9 cellular contexts compared by ENCODE assay signal in the genomic region with DNA sequence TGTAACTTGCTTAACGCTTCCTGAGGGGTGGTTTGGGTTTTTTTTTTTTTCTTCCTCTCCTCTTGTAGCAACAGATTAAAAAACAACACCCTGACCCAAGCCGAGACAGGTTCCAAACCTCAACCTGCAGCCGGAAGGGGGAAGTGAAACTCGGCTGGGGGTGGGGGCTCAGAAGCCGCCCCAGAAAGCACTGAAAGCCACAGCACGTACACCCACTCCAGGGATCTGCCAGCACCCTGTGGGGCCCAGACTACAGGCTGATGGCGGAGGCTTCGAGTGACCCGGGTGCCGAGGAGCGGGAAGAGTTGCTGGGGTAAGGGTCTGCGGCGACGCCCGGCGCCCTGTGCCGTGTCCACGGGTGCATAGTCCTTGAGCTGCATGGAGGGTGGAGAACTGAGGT. TPM values are rescaled to one million over a fixed set of nuclear protein-coding genes. Genes with fewer than 3 reads are reported as not detected.
DNase-seq lines count a peak whose midpoint lies in the region; ATAC-seq and TF ChIP-seq lines count a peak whose summit lies in the region.
"Had no signal": no experiment of that assay in that cellular context is flagged by ENCODE, and none has a peak within 500 bp of the region (broad histone marks: within the 10 kb centered on the region; RNA-seq: fewer than 3 reads in every experiment).

A gene with protein sequence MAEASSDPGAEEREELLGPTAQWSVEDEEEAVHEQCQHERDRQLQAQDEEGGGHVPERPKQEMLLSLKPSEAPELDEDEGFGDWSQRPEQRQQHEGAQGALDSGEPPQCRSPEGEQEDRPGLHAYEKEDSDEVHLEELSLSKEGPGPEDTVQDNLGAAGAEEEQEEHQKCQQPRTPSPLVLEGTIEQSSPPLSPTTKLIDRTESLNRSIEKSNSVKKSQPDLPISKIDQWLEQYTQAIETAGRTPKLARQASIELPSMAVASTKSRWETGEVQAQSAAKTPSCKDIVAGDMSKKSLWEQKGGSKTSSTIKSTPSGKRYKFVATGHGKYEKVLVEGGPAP (plus strand): TSS at position 200 of the 400 bp plus-strand sequence. CDS start 61 bp downstream, at position 261.

- intact Hi-C loops in lower lobe of right lung (cut with DNase I): no loop called here

- DNase-seq in A172 (ENCODE audit: low spot score): no peak
- no peak for DNase-seq in LHCN-M2 (ENCODE audit: low read depth)
- peak; percentile 62 for DNase-seq in activated T-cell treated with anti-CD3 and anti-CD28 coated beads for 1 hour (ENCODE audit: low read depth)
- peak; percentile 80 for DNase-seq in lower lobe of right lung
- DNase-seq in stimulated activated CD8-positive, alpha-beta memory T cell treated with anti-CD3 and anti-CD28 coated beads, Interleukin-7, amount 100 ng/mL, for 4 hours (ENCODE audit: low read depth in 2 of 2): peak; percentile 66 to 76
- no peak for DNase-seq in ACHN
- DNase-seq in NCI-H146 treated with DMSO at 0.1 percent for 48 hours (lab: John Stamatoyannopoulos, UW; ENCODE audit: unreplicated experiment): no peak

- in situ Hi-C loops in ACHN (cut with HindIII; ENCODE audit: low pct_ligation_motif_present, low pct_unique_long_range_greater_than_20kb, low sequenced_read_pairs): no loop called here

- H3K4me1 ChIP-seq in lower lobe of right lung: peaks cover 31% of the 10 kb centered on the region

- peak; percentile 38 for ATAC-seq in GM21367 (IDR thresholded peaks at IDR 0.05; ENCODE audit: unreplicated experiment)
- peak; percentile 59 to 61 for ATAC-seq in lower lobe of right lung

- no peak for TF ChIP-seq CTCF in lower lobe of right lung (IDR thresholded peaks at IDR 0.05)

- H3K4me3 ChIP-seq in lower lobe of right lung: peak within 1 kb of the TSS; percentile 58
- H3K4me3 ChIP-seq: cardiac muscle cell had no signal

- H3K36me3 ChIP-seq in lower lobe of right lung: no peaks in the 10 kb centered on the region
- H3K36me3 ChIP-seq: cardiac muscle cell had no signal

- no peaks in the 10 kb centered on the region for H3K27me3 ChIP-seq in lower lobe of right lung (ENCODE audit: low read depth)
- H3K27me3 ChIP-seq: cardiac muscle cell had no signal

- H3K9me3 ChIP-seq in lower lobe of right lung: no peaks in the 10 kb centered on the region

- peak within 1 kb of the TSS; percentile 88 for H3K27ac ChIP-seq in lower lobe of right lung
- H3K27ac ChIP-seq: cardiac muscle cell had no signal

RNA-seq across cellular contexts. Expression of the gene that starts here (rescaled TPM):
- total RNA-seq in A172 (2014; rRNA removed; shearing (Covaris generic)): 2.2 and 71.7 TPM in 2 replicates
- total RNA-seq in LHCN-M2 (2014; rRNA removed) (311 and 321 TPM in 2 replicates), lower lobe of right lung (90.4 TPM)
- polyA plus RNA-seq in LHCN-M2 (2012): 84.6 TPM
- total RNA-seq: cardiac muscle cell had no signal

Comparison
In these comparisons a context has a peak if more than half of its experiments do, and no peak if none do; other contexts are left out.
1. DNase-seq: peak in activated T-cell treated with anti-CD3 and anti-CD28 coated beads for 1 hour (single experiment), lower lobe of right lung (single experiment) and stimulated activated CD8-positive, alpha-beta memory T cell treated with anti-CD3 and anti-CD28 coated beads, Interleukin-7, amount 100 ng/mL, for 4 hours (2 of 2); none in A172 (single experiment), LHCN-M2 (single experiment), ACHN (single experiment) and NCI-H146 treated with DMSO at 0.1 percent for 48 hours (single experiment).